Comparison of ENCODE assay signal across 25 cellular contexts in genomic region chr11:99773646-99774045, GRCh38.
DNase-seq lines count a peak whose midpoint lies in the region; ATAC-seq and TF ChIP-seq lines count a peak whose summit lies in the region.
"Had no signal": no experiment of that assay in that cellular context is flagged by ENCODE, and none has a peak within 500 bp of the region (broad histone marks: within the 10 kb centered on the region; RNA-seq: fewer than 3 reads in every experiment).

No MANE protein-coding gene starts in this region.

- H3K27ac Mint-ChIP-seq in Caco-2 (ENCODE audit: unreplicated experiment): no peak overlapping the region
- H3K27ac Mint-ChIP-seq: activated CD4-positive, alpha-beta memory T cell treated with anti-CD3 and anti-CD28 coated beads for 36 hours; activated T-cell treated with anti-CD3 and anti-CD28 coated beads, Interleukin-2, amount 50 U/mL, for 24 hours; CD4-positive, alpha-beta T cell; T-cell had no signal

- H3K27me3 ChIP-seq in fibroblast of lung (ENCODE audit: control insufficient read depth, insufficient read depth, low read length) (no peaks in the 10 kb centered on the region), Caco-2 (replicated peaks; ENCODE audit: control insufficient read depth, insufficient read depth, low read length) (no peaks in the 10 kb centered on the region)
- H3K27me3 ChIP-seq: sigmoid colon had no signal

- CTCF ChIA-PET in Caco-2 (lab: Charles Lee): no interaction called here

- H3K4me1 ChIP-seq in fibroblast of lung (ENCODE audit: control insufficient read depth, extremely low read depth, insufficient read depth, low read length) (no peaks in the 10 kb centered on the region), Caco-2 (no peaks in the 10 kb centered on the region)

- DNase-seq in EL (peak; percentile 0), RPMI7951 (ENCODE audit: low read depth) (peak; percentile 1), fibroblast of lung (ENCODE audit: low read depth in 2 of 2) (peak; percentile 3 to 56), mucosa of gallbladder (ENCODE audit: low spot score) (peak; percentile 11), SKM-1 (lab: John Stamatoyannopoulos, UW; ENCODE audit: unreplicated experiment) (no peak), Caco-2 (no peak)
- DNase-seq in stimulated activated CD8-positive, alpha-beta memory T cell treated with anti-CD3 and anti-CD28 coated beads, Interleukin-4, amount 100 ng/mL, for 48 hours: no peak
- DNase-seq: activated CD4-positive, alpha-beta memory T cell treated with anti-CD3 and anti-CD28 coated beads for 36 hours; activated naive CD4-positive, alpha-beta T cell treated with anti-CD3 and anti-CD28 coated beads, Interleukin-2, amount 50 U/mL, for 16 hours; activated T-cell treated with anti-CD3 and anti-CD28 coated beads, Interleukin-2, amount 50 U/mL, for 24 hours; CD4-positive, alpha-beta T cell; DMS79 treated with DMSO at 0.1 percent for 48 hours; GM23248; MV-4-11; NCI-H2029; NCI-H524; occipital lobe; Right ventricle myocardium superior; sigmoid colon; stimulated activated CD4-positive, alpha-beta T cell treated with anti-CD3 and anti-CD28 coated beads, Interleukin-4, amount 100 ng/mL, for 1 hour; T-cell; WERI-Rb-1 had no signal

- no peak overlapping the region for H2AFZ ChIP-seq in fibroblast of lung (ENCODE audit: low read length)
- H2AFZ ChIP-seq: GM23248 had no signal

- no peaks in the 10 kb centered on the region for H3K9me3 ChIP-seq in fibroblast of lung (ENCODE audit: control insufficient read depth, insufficient read depth, low read depth, low read length)
- H3K9me3 ChIP-seq in Caco-2: no peaks in the 10 kb centered on the region
- H3K9me3 ChIP-seq: sigmoid colon had no signal

- no peaks in the 10 kb centered on the region for H3K27me3 Mint-ChIP-seq in Caco-2 (ENCODE audit: insufficient read depth, unreplicated experiment)
- H3K27me3 Mint-ChIP-seq: activated CD4-positive, alpha-beta memory T cell treated with anti-CD3 and anti-CD28 coated beads for 36 hours; activated T-cell treated with anti-CD3 and anti-CD28 coated beads, Interleukin-2, amount 50 U/mL, for 24 hours; CD4-positive, alpha-beta T cell; T-cell had no signal

- no peaks in the 10 kb centered on the region for H4K20me1 ChIP-seq in fibroblast of lung (ENCODE audit: control insufficient read depth, extremely low read depth, insufficient read depth, low read length)

- TF ChIP-seq CTCF in fibroblast of lung (conservative IDR thresholded peaks at IDR 0.05 in 1 of 2, IDR thresholded peaks at IDR 0.05 in 1 of 2; ENCODE audit: low read depth in 1 of 2, low read length in 2 of 2): no peak
- no peak for TF ChIP-seq CTCF in Caco-2 (IDR thresholded peaks at IDR 0.05; ENCODE audit: insufficient read depth in 1 of 2, low read depth in 1 of 2, low read length in 1 of 2, severe bottlenecking in 1 of 2, unreplicated experiment in 1 of 2)

- no peak overlapping the region for H3K27ac ChIP-seq in fibroblast of lung (ENCODE audit: insufficient read depth, low read length)
- H3K27ac ChIP-seq: GM23248, sigmoid colon, WERI-Rb-1 had no signal

- H3K79me2 ChIP-seq in fibroblast of lung (ENCODE audit: control insufficient read depth, insufficient read depth, low read length): no peaks in the 10 kb centered on the region

- H3K36me3 Mint-ChIP-seq in Caco-2 (ENCODE audit: insufficient read depth, unreplicated experiment): no peaks in the 10 kb centered on the region
- H3K36me3 Mint-ChIP-seq: activated CD4-positive, alpha-beta memory T cell treated with anti-CD3 and anti-CD28 coated beads for 36 hours; T-cell had no signal

- no peak overlapping the region for H3K9ac ChIP-seq in fibroblast of lung (ENCODE audit: insufficient read depth, low read length)
- H3K9ac ChIP-seq: GM23248 had no signal

- H3K4me2 ChIP-seq in fibroblast of lung (ENCODE audit: extremely low read depth, insufficient read depth, low read length): no peak overlapping the region

- H3K9me3 Mint-ChIP-seq in Caco-2 (ENCODE audit: unreplicated experiment): no peaks in the 10 kb centered on the region

- BruUV-seq in Caco-2 (replicated peaks; lab: Mats Ljungman, UMichigan): no TSS peak

- H3K4me3 ChIP-seq in fibroblast of lung (replicated peaks in 1 of 4; ENCODE audit: control extremely low read depth in 1 of 4, insufficient read depth in 1 of 4, low read depth in 3 of 4, low read length in 4 of 4) (no peak overlapping the region), Caco-2 (ENCODE audit: low read depth, low read length) (no peak overlapping the region)
- H3K4me3 ChIP-seq: GM23248, sigmoid colon had no signal

- H3K36me3 ChIP-seq in fibroblast of lung (ENCODE audit: control insufficient read depth, insufficient read depth, low read length) (no peaks in the 10 kb centered on the region), Caco-2 (ENCODE audit: control insufficient read depth, insufficient read depth, low read length) (no peaks in the 10 kb centered on the region)
- H3K36me3 ChIP-seq: sigmoid colon, WERI-Rb-1 had no signal

- no peak for ATAC-seq in GM18517 (IDR thresholded peaks at IDR 0.05; ENCODE audit: unreplicated experiment)
- ATAC-seq: esophagus mucosa, left lobe of liver, T-cell had no signal

- no peak overlapping the region for H3K4me3 Mint-ChIP-seq in Caco-2 (ENCODE audit: unreplicated experiment)
- H3K4me3 Mint-ChIP-seq: activated CD4-positive, alpha-beta memory T cell treated with anti-CD3 and anti-CD28 coated beads for 36 hours; activated T-cell treated with anti-CD3 and anti-CD28 coated beads, Interleukin-2, amount 50 U/mL, for 24 hours; CD4-positive, alpha-beta T cell; T-cell had no signal

- intact Hi-C loops in Caco-2 (cut with micrococcal nuclease; ENCODE audit: unreplicated experiment): no loop called here

- no peaks in the 10 kb centered on the region for H3K4me1 Mint-ChIP-seq in Caco-2 (ENCODE audit: low read depth, unreplicated experiment)
- H3K4me1 Mint-ChIP-seq: T-cell had no signal

- POLR2A ChIA-PET in Caco-2 (lab: Charles Lee): no interaction called here

Comparison
In these comparisons a context has a peak if more than half of its experiments do, and no peak if none do; other contexts are left out.
1. DNase-seq: peak in EL (single experiment), RPMI7951 (single experiment), fibroblast of lung (2 of 2) and mucosa of gallbladder (single experiment); none in stimulated activated CD8-positive, alpha-beta memory T cell treated with anti-CD3 and anti-CD28 coated beads, Interleukin-4, amount 100 ng/mL, for 48 hours (single experiment), SKM-1 (single experiment) and Caco-2 (0 of 2).